Comparison of ENCODE assay signal across 8 cellular contexts in genomic region chr7:140479062-140479738, GRCh38. TPM values are rescaled to one million over a fixed set of nuclear protein-coding genes. Genes with fewer than 3 reads are reported as not detected.
DNase-seq lines count a peak whose midpoint lies in the region; ATAC-seq, FAIRE-seq and TF ChIP-seq lines count a peak whose summit lies in the region.

Gene MKRN1, minus strand, starts transcription at chr7:140479505. Its CDS starts 161 bp downstream, at chr7:140479344.

- H3K9me3 ChIP-seq in WERI-Rb-1 (ENCODE audit: severe bottlenecking) (no peaks in the 10 kb centered on the region), mammary epithelial cell (replicated peaks; ENCODE audit: insufficient read depth, low read length) (no peaks in the 10 kb centered on the region), iPS-20b (ENCODE audit: insufficient read depth, low read depth, low read length) (no peaks in the 10 kb centered on the region), small intestine (ENCODE audit: control insufficient read depth, low read depth) (no peaks in the 10 kb centered on the region)

- H3K9ac ChIP-seq in mammary epithelial cell (ENCODE audit: insufficient read depth, low read length) (peak within 1 kb of the TSS; percentile 79), iPS-20b (ENCODE audit: low read depth, low read length) (peak within 1 kb of the TSS; percentile 96)

- intact Hi-C loops in mammary epithelial cell (cut with micrococcal nuclease): loop anchor here (1.0 to 5.0 kb wide), 3 partner anchors 14 to 797 kb away; partner anchors contain the start of gene KDM7A

- no peaks in the 10 kb centered on the region for H4K20me1 ChIP-seq in mammary epithelial cell (ENCODE audit: insufficient read depth, low read length)

- TF ChIP-seq CTCF in WERI-Rb-1 (IDR thresholded peaks at IDR 0.05; ENCODE audit: low read depth, low read length) (no peak), mammary epithelial cell (conservative IDR thresholded peaks at IDR 0.05 in 1 of 2, IDR thresholded peaks at IDR 0.05 in 1 of 2; ENCODE audit: extremely low read depth in 1 of 2, insufficient read depth in 1 of 2, low read depth in 1 of 2, low read length in 2 of 2) (no peak)

- H3K4me3 ChIP-seq in ACC112 (ENCODE audit: low read depth, low read length) (peak within 1 kb of the TSS; percentile 84), WERI-Rb-1 (ENCODE audit: low read depth, low read length) (peak within 1 kb of the TSS; percentile 64), mammary epithelial cell (replicated peaks in 1 of 3; ENCODE audit: insufficient read depth in 1 of 3, low read depth in 2 of 3, low read length in 3 of 3) (peak within 1 kb of the TSS; percentile 60 to 93 (median 90)), iPS-20b (ENCODE audit: low read length) (peak within 1 kb of the TSS; percentile 97), small intestine (ENCODE audit: low read depth in 1 of 2, low read length in 2 of 2) (peak within 1 kb of the TSS; percentile 90 to 93)

- H3K4me1 ChIP-seq in ACC112 (ENCODE audit: control insufficient read depth, insufficient read depth, low read length, unreplicated experiment) (peaks cover 8% of the 10 kb centered on the region), mammary epithelial cell (ENCODE audit: insufficient read depth, low read length) (peaks cover 6% of the 10 kb centered on the region), iPS-20b (ENCODE audit: insufficient read depth, low read length) (peaks cover 15% of the 10 kb centered on the region), small intestine (ENCODE audit: control insufficient read depth in 2 of 2, insufficient read depth in 1 of 2, low read depth in 1 of 2, low read length in 1 of 2) (peaks cover 0 to 4% of the 10 kb centered on the region in 2 donors)

- H2AFZ ChIP-seq in ACC112 (ENCODE audit: low read length, unreplicated experiment): peak within 1 kb of the TSS; percentile 89
- peak within 1 kb of the TSS; percentile 94 for H2AFZ ChIP-seq in mammary epithelial cell (ENCODE audit: low read depth, low read length)

- BruUV-seq in mammary epithelial cell (replicated peaks; lab: Mats Ljungman, UMichigan): no TSS peak

- H3K27me3 ChIP-seq in ACC112 (ENCODE audit: insufficient read depth, low read length): no peaks in the 10 kb centered on the region
- no peaks in the 10 kb centered on the region for H3K27me3 ChIP-seq in WERI-Rb-1 (ENCODE audit: insufficient read depth, low read depth, severe bottlenecking)
- H3K27me3 ChIP-seq in mammary epithelial cell (ENCODE audit: insufficient read depth, low read length): no peaks in the 10 kb centered on the region
- H3K27me3 ChIP-seq in iPS-20b (ENCODE audit: insufficient read depth, low read length): no peaks in the 10 kb centered on the region
- no peaks in the 10 kb centered on the region for H3K27me3 ChIP-seq in small intestine (ENCODE audit: control insufficient read depth in 2 of 2, insufficient read depth in 2 of 2, low read length in 2 of 2)

- H3K4me2 ChIP-seq in mammary epithelial cell (ENCODE audit: insufficient read depth, low read depth, low read length): peak within 1 kb of the TSS; percentile 85

- CTCF ChIA-PET in mammary epithelial cell (lab: Charles Lee; ENCODE audit: low non-redundant PET): interaction anchor here (0.6 kb wide), 1 partner anchor 858 kb away, joined by 5 read pairs; no protein-coding TSS in a partner anchor

- H3K27ac ChIP-seq in ACC112 (ENCODE audit: low read depth, low read length) (peak within 1 kb of the TSS; percentile 35), WERI-Rb-1 (peak within 1 kb of the TSS; percentile 87), mammary epithelial cell (ENCODE audit: insufficient read depth, low read depth, low read length) (peak within 1 kb of the TSS; percentile 74), iPS-20b (ENCODE audit: low read length) (peak within 1 kb of the TSS; percentile 74), small intestine (ENCODE audit: low read depth in 1 of 2, low read length in 1 of 2) (peak within 1 kb of the TSS; percentile 95 to 96)

- dilution Hi-C loops in mammary epithelial cell (cut with HindIII; ENCODE audit: low sequenced_read_pairs): no loop called here

- no peaks in the 10 kb centered on the region for H3K36me3 ChIP-seq in ACC112 (ENCODE audit: insufficient read depth, low read length)
- no peaks in the 10 kb centered on the region for H3K36me3 ChIP-seq in WERI-Rb-1
- H3K36me3 ChIP-seq in mammary epithelial cell (ENCODE audit: insufficient read depth, low read length): no peaks in the 10 kb centered on the region
- no peaks in the 10 kb centered on the region for H3K36me3 ChIP-seq in iPS-20b (ENCODE audit: insufficient read depth, low read depth, low read length)
- H3K36me3 ChIP-seq in small intestine (ENCODE audit: control insufficient read depth in 2 of 2, insufficient read depth in 2 of 2, low read length in 2 of 2): no peaks in the 10 kb centered on the region

- FAIRE-seq in small intestine (lab: Jason Lieb, UNC): no peak

- ATAC-seq in GM18870 (IDR thresholded peaks at IDR 0.05; ENCODE audit: unreplicated experiment): peak; percentile 79
- ATAC-seq in HG03135 (IDR thresholded peaks at IDR 0.05; ENCODE audit: unreplicated experiment): peak; percentile 92

- in situ Hi-C loops in mammary epithelial cell (cut with MboI; ENCODE audit: low sequenced_read_pairs in 2 of 2): no loop called here

- DNase-seq in NCI-H2196 treated with DMSO at 0.1 percent for 48 hours (lab: John Stamatoyannopoulos, UW; ENCODE audit: unreplicated experiment) (peak; percentile 97), WERI-Rb-1 (peak; percentile 98), mammary epithelial cell (peak; percentile 95), small intestine (peak; percentile 98)

- H3K79me2 ChIP-seq in ACC112 (ENCODE audit: control insufficient read depth, insufficient read depth, low read length, unreplicated experiment) (peaks cover 46% of the 10 kb centered on the region), mammary epithelial cell (ENCODE audit: insufficient read depth, low read length) (peaks cover 49% of the 10 kb centered on the region)

- WGBS in mammary epithelial cell (ENCODE audit: low coverage, missing lambda C conversion rate): 0% methylated on average over 9 of the region's 71 CpGs
- 0 to 1% (median 1%) methylated on average over 48 to 71 of the region's 71 CpGs for WGBS in small intestine, 3 donors

RNA-seq across cellular contexts. Expression of gene MKRN1, which starts in this region (rescaled TPM):
- total RNA-seq in mammary epithelial cell: 10 to 100 TPM; 48.2 to 69.6 TPM
- 37.3 TPM for polyA plus RNA-seq in mammary epithelial cell
- 65.0 TPM for polyA minus RNA-seq in mammary epithelial cell
- polyA plus RNA-seq in small intestine: 10 to 100 TPM; 57.7 to 77.2 (median 63.0) TPM

Comparison
In these comparisons a context has a peak if more than half of its experiments do, and no peak if none do; other contexts are left out.
1. Peak in every context shown above with its lines: DNase-seq, ATAC-seq, H3K4me3 ChIP-seq and H3K27ac ChIP-seq.
2. H3K27ac ChIP-seq: peak in every context shown above with its lines; median percentile 96 in small intestine; 87 in WERI-Rb-1; 74 in mammary epithelial cell; 74 in iPS-20b; 35 in ACC112.